Comparison of ENCODE assay signal across 18 cellular contexts in genomic region chr1:10536133-10536768, GRCh38.
A peak's percentile ranks its signal among the peaks of the same experiment; 100 is the strongest.
DNase-seq lines count a peak whose midpoint lies in the region; ATAC-seq and TF ChIP-seq lines count a peak whose summit lies in the region.
"Had no signal": no experiment of that assay in that cellular context is flagged by ENCODE, and none has a peak within 500 bp of the region (broad histone marks: within the 10 kb centered on the region; RNA-seq: fewer than 3 reads in every experiment).

No MANE protein-coding gene starts in this region.

- H3K36me3 Mint-ChIP-seq in activated CD4-positive, alpha-beta T cell treated with anti-CD3 and anti-CD28 coated beads, Interleukin-2, amount 10 ng/mL, durations not matched to agents 24 days and 14 days (ENCODE audit: low read depth) = peaks cover 12% of the 10 kb centered on the region
- peaks cover 16% of the 10 kb centered on the region for H3K36me3 Mint-ChIP-seq in activated CD4-positive, alpha-beta T cell treated with anti-CD3 and anti-CD28 coated beads, Interleukin-2, amount 10 ng/mL, durations not matched to agents 7 days and 5 days (ENCODE audit: low read depth)
- peaks cover 5% of the 10 kb centered on the region for H3K36me3 Mint-ChIP-seq in type B pancreatic cell

- CTCF ChIA-PET in activated CD4-positive, alpha-beta T cell treated with anti-CD3 and anti-CD28 coated beads, Interleukin-2, amount 10 ng/mL, durations not matched to agents 7 days and 5 days (lab: Charles Lee) = interaction anchor here (1.0 to 1.5 kb wide), 3 partner anchors 11 to 29 kb away, joined by 4 read pairs; no protein-coding TSS in a partner anchor

- TF ChIP-seq CTCF in WERI-Rb-1 (IDR thresholded peaks at IDR 0.05; ENCODE audit: low read depth, low read length) (peak; percentile 27), type B pancreatic cell (conservative IDR thresholded peaks at IDR 0.05) (peak; percentile 33)

- no peak for DNase-seq in activated CD4-positive, alpha-beta T cell treated with anti-CD3 and anti-CD28 coated beads, Interleukin-2, amount 10 ng/mL, durations not matched to agents 24 days and 14 days
- no peak for DNase-seq in activated CD4-positive, alpha-beta T cell treated with anti-CD3 and anti-CD28 coated beads, Interleukin-2, amount 10 ng/mL, durations not matched to agents 7 days and 5 days
- DNase-seq in WERI-Rb-1 = peak; percentile 14
- peak; percentile 54 for DNase-seq in left kidney (ENCODE audit: low read depth, low spot score)
- DNase-seq in type B pancreatic cell (ENCODE audit: extremely low spot score, unreplicated experiment) = no peak
- no peak for DNase-seq in KG1 (lab: John Stamatoyannopoulos, UW)
- no peak for DNase-seq in islet precursor cell
- DNase-seq in left colon = no peak
- DNase-seq: AML-193, GOT3, Kasumi-1, NCI-H1694, NCI-H446 treated with DMSO at 0.1 percent for 48 hours, NCI-H748 treated with DMSO at 0.1 percent for 48 hours, SIG-M5 had no signal

- no peaks in the 10 kb centered on the region for H3K9me3 ChIP-seq in WERI-Rb-1 (ENCODE audit: severe bottlenecking)

- peak overlapping the region; percentile 20 for H3K27ac Mint-ChIP-seq in activated CD4-positive, alpha-beta T cell treated with anti-CD3 and anti-CD28 coated beads, Interleukin-2, amount 10 ng/mL, durations not matched to agents 24 days and 14 days
- no peak overlapping the region for H3K27ac Mint-ChIP-seq in activated CD4-positive, alpha-beta T cell treated with anti-CD3 and anti-CD28 coated beads, Interleukin-2, amount 10 ng/mL, durations not matched to agents 7 days and 5 days
- H3K27ac Mint-ChIP-seq in type B pancreatic cell = no peak overlapping the region
- H3K27ac Mint-ChIP-seq: IgD-negative memory B cell had no signal

- H3K4me3 Mint-ChIP-seq in activated CD4-positive, alpha-beta T cell treated with anti-CD3 and anti-CD28 coated beads, Interleukin-2, amount 10 ng/mL, durations not matched to agents 24 days and 14 days = no peak overlapping the region
- H3K4me3 Mint-ChIP-seq in activated CD4-positive, alpha-beta T cell treated with anti-CD3 and anti-CD28 coated beads, Interleukin-2, amount 10 ng/mL, durations not matched to agents 7 days and 5 days = no peak overlapping the region
- no peak overlapping the region for H3K4me3 Mint-ChIP-seq in type B pancreatic cell
- H3K4me3 Mint-ChIP-seq: IgD-negative memory B cell had no signal

- H3K27ac ChIP-seq in WERI-Rb-1 = no peak overlapping the region
- H3K27ac ChIP-seq: C4-2B had no signal

- intact Hi-C loops in activated CD4-positive, alpha-beta T cell treated with anti-CD3 and anti-CD28 coated beads, Interleukin-2, amount 10 ng/mL, durations not matched to agents 24 days and 14 days (cut with micrococcal nuclease) = no loop called here
- intact Hi-C loops in left colon (cut with DNase I, micrococcal nuclease) = no loop called here

- no peaks in the 10 kb centered on the region for H3K9me3 Mint-ChIP-seq in activated CD4-positive, alpha-beta T cell treated with anti-CD3 and anti-CD28 coated beads, Interleukin-2, amount 10 ng/mL, durations not matched to agents 24 days and 14 days
- H3K9me3 Mint-ChIP-seq in activated CD4-positive, alpha-beta T cell treated with anti-CD3 and anti-CD28 coated beads, Interleukin-2, amount 10 ng/mL, durations not matched to agents 7 days and 5 days = no peaks in the 10 kb centered on the region
- no peaks in the 10 kb centered on the region for H3K9me3 Mint-ChIP-seq in type B pancreatic cell
- H3K9me3 Mint-ChIP-seq: IgD-negative memory B cell had no signal

- peaks cover 17% of the 10 kb centered on the region for H3K4me1 Mint-ChIP-seq in activated CD4-positive, alpha-beta T cell treated with anti-CD3 and anti-CD28 coated beads, Interleukin-2, amount 10 ng/mL, durations not matched to agents 24 days and 14 days
- H3K4me1 Mint-ChIP-seq in activated CD4-positive, alpha-beta T cell treated with anti-CD3 and anti-CD28 coated beads, Interleukin-2, amount 10 ng/mL, durations not matched to agents 7 days and 5 days = peaks cover 7% of the 10 kb centered on the region
- peaks cover 69% of the 10 kb centered on the region for H3K4me1 Mint-ChIP-seq in type B pancreatic cell (ENCODE audit: unreplicated experiment)

- no peaks in the 10 kb centered on the region for H3K27me3 ChIP-seq in WERI-Rb-1 (ENCODE audit: insufficient read depth, low read depth, severe bottlenecking)

- POLR2A ChIA-PET in activated CD4-positive, alpha-beta T cell treated with anti-CD3 and anti-CD28 coated beads, Interleukin-2, amount 10 ng/mL, durations not matched to agents 7 days and 5 days (lab: Charles Lee) = no interaction called here

- no peak for ATAC-seq in left colon
- ATAC-seq: Panc1 had no signal

- H3K4me3 ChIP-seq in WERI-Rb-1 (ENCODE audit: low read depth, low read length) = no peak overlapping the region

- H3K36me3 ChIP-seq in WERI-Rb-1 = no peaks in the 10 kb centered on the region; the same call in 1 of the 2 replicates

- no peaks in the 10 kb centered on the region for H3K27me3 Mint-ChIP-seq in activated CD4-positive, alpha-beta T cell treated with anti-CD3 and anti-CD28 coated beads, Interleukin-2, amount 10 ng/mL, durations not matched to agents 24 days and 14 days
- no peaks in the 10 kb centered on the region for H3K27me3 Mint-ChIP-seq in activated CD4-positive, alpha-beta T cell treated with anti-CD3 and anti-CD28 coated beads, Interleukin-2, amount 10 ng/mL, durations not matched to agents 7 days and 5 days
- H3K27me3 Mint-ChIP-seq in type B pancreatic cell = peaks cover 13% of the 10 kb centered on the region
- H3K27me3 Mint-ChIP-seq: IgD-negative memory B cell had no signal

Comparison
In these comparisons a context has a peak if more than half of its experiments do, and no peak if none do; other contexts are left out.
1. DNase-seq: peak in WERI-Rb-1 (single experiment) and left kidney (single experiment); none in activated CD4-positive, alpha-beta T cell treated with anti-CD3 and anti-CD28 coated beads, Interleukin-2, amount 10 ng/mL, durations not matched to agents 24 days and 14 days (single experiment), activated CD4-positive, alpha-beta T cell treated with anti-CD3 and anti-CD28 coated beads, Interleukin-2, amount 10 ng/mL, durations not matched to agents 7 days and 5 days (single experiment), type B pancreatic cell (single experiment), KG1 (single experiment), islet precursor cell (single experiment) and left colon (0 of 2).